ENCODE assay signal across 9 cellular contexts in genomic region chr15:67137319-67137718, GRCh38.
DNase-seq lines count a peak whose midpoint lies in the region; ATAC-seq, FAIRE-seq and TF ChIP-seq lines count a peak whose summit lies in the region.
"Had no signal": no experiment of that assay in that cellular context is flagged by ENCODE, and none has a peak within 500 bp of the region (broad histone marks: within the 10 kb centered on the region; RNA-seq: fewer than 3 reads in every experiment).

No MANE protein-coding gene starts in this region.

- H3K9me3 Mint-ChIP-seq in activated naive CD4-positive, alpha-beta T cell treated with anti-CD3 and anti-CD28 coated beads, Interleukin-2, amount 10 ng/mL, durations not matched to agents 7 days and 5 days: no peaks in the 10 kb centered on the region
- no peaks in the 10 kb centered on the region for H3K9me3 Mint-ChIP-seq in activated T-helper 2 cell treated with anti-CD3 and anti-CD28 coated beads, Interferon-gamma antibody, Interleukin-2, Interleukin-4, amounts not matched to agents 10 μg/mL and 5 μg/mL and 100 μg/mL, durations not matched to agents 14 hours and 24 hours and 36 hours

- no peaks in the 10 kb centered on the region for H3K27me3 ChIP-seq in upper lobe of left lung

- peak overlapping the region; percentile 81 for H3K27ac Mint-ChIP-seq in activated naive CD4-positive, alpha-beta T cell treated with anti-CD3 and anti-CD28 coated beads, Interleukin-2, amount 10 ng/mL, durations not matched to agents 7 days and 5 days
- H3K27ac Mint-ChIP-seq in activated T-helper 2 cell treated with anti-CD3 and anti-CD28 coated beads, Interferon-gamma antibody, Interleukin-2, Interleukin-4, amounts not matched to agents 10 μg/mL and 5 μg/mL and 100 μg/mL, durations not matched to agents 14 hours and 24 hours and 36 hours: peak overlapping the region; percentile 65

- TF ChIP-seq EP300 in upper lobe of left lung (IDR thresholded peaks at IDR 0.05): no peak

- FAIRE-seq in frontal cortex (lab: Jason Lieb, UNC): no peak

- no peaks in the 10 kb centered on the region for H3K27me3 Mint-ChIP-seq in activated naive CD4-positive, alpha-beta T cell treated with anti-CD3 and anti-CD28 coated beads, Interleukin-2, amount 10 ng/mL, durations not matched to agents 7 days and 5 days
- H3K27me3 Mint-ChIP-seq in activated T-helper 2 cell treated with anti-CD3 and anti-CD28 coated beads, Interferon-gamma antibody, Interleukin-2, Interleukin-4, amounts not matched to agents 10 μg/mL and 5 μg/mL and 100 μg/mL, durations not matched to agents 14 hours and 24 hours and 36 hours (ENCODE audit: low read depth): no peaks in the 10 kb centered on the region

- WGBS in mesodermal cell (ENCODE audit: insufficient coverage in 2 of 2), 2 experiments: no CpG with 5 or more reads among the region's 1 CpG
- WGBS in upper lobe of left lung, 2 donors: 95% methylated on average over 1 of the region's 1 CpG

- peak overlapping the region; percentile 36 for H3K4me3 Mint-ChIP-seq in activated naive CD4-positive, alpha-beta T cell treated with anti-CD3 and anti-CD28 coated beads, Interleukin-2, amount 10 ng/mL, durations not matched to agents 7 days and 5 days
- peak overlapping the region; percentile 6 for H3K4me3 Mint-ChIP-seq in activated T-helper 2 cell treated with anti-CD3 and anti-CD28 coated beads, Interferon-gamma antibody, Interleukin-2, Interleukin-4, amounts not matched to agents 10 μg/mL and 5 μg/mL and 100 μg/mL, durations not matched to agents 14 hours and 24 hours and 36 hours (ENCODE audit: low read depth)

- H3K4me1 ChIP-seq in mesodermal cell (ENCODE audit: control insufficient read depth, insufficient read depth, low read length, poor library complexity, severe bottlenecking) (peaks cover 72% of the 10 kb centered on the region), upper lobe of left lung (peaks cover 66 to 81% (median 77%) of the 10 kb centered on the region in 4 donors)

- intact Hi-C loops in activated T-helper 2 cell treated with anti-CD3 and anti-CD28 coated beads, Interferon-gamma antibody, Interleukin-2, Interleukin-4, amounts not matched to agents 10 μg/mL and 5 μg/mL and 100 μg/mL, durations not matched to agents 14 hours and 24 hours and 36 hours (cut with micrococcal nuclease): no loop called here

- no peak overlapping the region for H3K4me3 ChIP-seq in mesodermal cell (ENCODE audit: extremely low read depth, insufficient read depth, low read length, poor library complexity, severe bottlenecking)
- no peak overlapping the region for H3K4me3 ChIP-seq in upper lobe of left lung

- no peak for DNase-seq in activated naive CD4-positive, alpha-beta T cell treated with anti-CD3 and anti-CD28 coated beads, Interleukin-2, amount 10 ng/mL, durations not matched to agents 7 days and 5 days
- no peak for DNase-seq in activated naive CD4-positive, alpha-beta T cell treated with Interleukin-2 at 50 U/mL for 16 hours
- DNase-seq in activated T-helper 2 cell treated with anti-CD3 and anti-CD28 coated beads, Interferon-gamma antibody, Interleukin-2, Interleukin-4, amounts not matched to agents 10 μg/mL and 5 μg/mL and 100 μg/mL, durations not matched to agents 14 hours and 24 hours and 36 hours (ENCODE audit: low spot score): no peak
- no peak for DNase-seq in upper lobe of left lung
- DNase-seq in KBM-7: no peak
- DNase-seq in frontal cortex (ENCODE audit: low spot score in 2 of 2): no peak
- DNase-seq: glutamatergic neuron had no signal

- CTCF ChIA-PET in activated naive CD4-positive, alpha-beta T cell treated with anti-CD3 and anti-CD28 coated beads, Interleukin-2, amount 10 ng/mL, durations not matched to agents 7 days and 5 days (lab: Charles Lee): interaction anchor here (0.6 to 1.1 kb wide), 2 partner anchors 11 to 72 kb away, joined by 4 read pairs; no protein-coding TSS in a partner anchor

- H3K9me3 ChIP-seq in mesodermal cell (ENCODE audit: control insufficient read depth, low read length) (no peaks in the 10 kb centered on the region), upper lobe of left lung (no peaks in the 10 kb centered on the region)

- no peak for ATAC-seq in upper lobe of left lung (ENCODE audit: low FRiP score in 2 of 2)
- no peak for ATAC-seq in GM18873 (IDR thresholded peaks at IDR 0.05; ENCODE audit: low FRiP score, unreplicated experiment)

- H3K36me3 ChIP-seq in mesodermal cell (ENCODE audit: control insufficient read depth, insufficient read depth, low read length): peaks cover under 1% of the 10 kb centered on the region
- no peaks in the 10 kb centered on the region for H3K36me3 ChIP-seq in upper lobe of left lung

- no peak for TF ChIP-seq CTCF in upper lobe of left lung (IDR thresholded peaks at IDR 0.05)

- peak overlapping the region; percentile 16 for H3K27ac ChIP-seq in mesodermal cell (ENCODE audit: low read depth, low read length, severe bottlenecking)
- peak overlapping the region in 3 of 4 donors; percentile 52 to 73 (median 68) for H3K27ac ChIP-seq in upper lobe of left lung

- H3K4me1 Mint-ChIP-seq in activated naive CD4-positive, alpha-beta T cell treated with anti-CD3 and anti-CD28 coated beads, Interleukin-2, amount 10 ng/mL, durations not matched to agents 7 days and 5 days: peaks cover 92% of the 10 kb centered on the region
- peaks cover 66% of the 10 kb centered on the region for H3K4me1 Mint-ChIP-seq in activated T-helper 2 cell treated with anti-CD3 and anti-CD28 coated beads, Interferon-gamma antibody, Interleukin-2, Interleukin-4, amounts not matched to agents 10 μg/mL and 5 μg/mL and 100 μg/mL, durations not matched to agents 14 hours and 24 hours and 36 hours (ENCODE audit: low read depth)

- TF ChIP-seq POLR2A in upper lobe of left lung (IDR thresholded peaks at IDR 0.05): no peak

- in situ Hi-C loops in KBM-7 (cut with MboI; ENCODE audit: low pct_unique_long_range_greater_than_20kb, low sequenced_read_pairs): no loop called here

- H3K36me3 Mint-ChIP-seq in activated naive CD4-positive, alpha-beta T cell treated with anti-CD3 and anti-CD28 coated beads, Interleukin-2, amount 10 ng/mL, durations not matched to agents 7 days and 5 days: peaks cover 43% of the 10 kb centered on the region
- peaks cover 22% of the 10 kb centered on the region for H3K36me3 Mint-ChIP-seq in activated T-helper 2 cell treated with anti-CD3 and anti-CD28 coated beads, Interferon-gamma antibody, Interleukin-2, Interleukin-4, amounts not matched to agents 10 μg/mL and 5 μg/mL and 100 μg/mL, durations not matched to agents 14 hours and 24 hours and 36 hours (ENCODE audit: low read depth)
